ENCODE assay signal across 8 cellular contexts in the genomic region with DNA sequence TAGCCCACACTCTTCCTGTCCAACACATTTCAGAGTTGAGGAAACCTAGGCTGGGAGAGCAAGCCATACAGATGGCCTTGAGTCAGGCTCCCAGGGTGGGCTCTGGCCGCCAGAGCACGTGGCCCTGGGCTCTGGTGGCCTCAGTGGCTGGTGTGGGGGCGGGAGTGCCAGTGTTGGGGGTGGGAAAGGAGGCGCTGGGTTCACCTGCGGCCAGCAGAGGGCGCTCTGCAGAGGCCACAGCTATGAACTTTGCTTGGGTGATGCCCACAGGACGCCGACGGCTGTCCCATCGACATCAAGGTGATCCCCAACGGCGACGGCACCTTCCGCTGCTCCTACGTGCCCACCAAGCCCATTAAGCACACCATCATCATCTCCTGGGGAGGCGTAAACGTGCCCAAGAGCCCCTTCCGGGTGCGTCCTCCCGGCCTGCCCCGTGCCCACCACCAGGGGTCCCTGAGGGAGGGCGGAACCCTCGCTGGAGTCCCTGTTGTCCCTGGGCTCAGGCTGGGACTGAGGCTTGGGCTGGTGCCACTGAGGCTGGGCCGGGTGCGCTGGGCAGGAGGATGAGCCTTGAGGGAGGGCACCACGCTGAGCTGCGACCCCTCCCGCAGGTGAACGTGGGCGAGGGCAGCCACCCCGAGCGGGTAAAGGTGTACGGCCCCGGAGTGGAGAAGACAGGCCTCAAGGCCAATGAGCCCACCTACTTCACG. TPM values are rescaled to one million over a fixed set of nuclear protein-coding genes. Genes with fewer than 3 reads are reported as not detected.
DNase-seq lines count a peak whose midpoint lies in the region; ATAC-seq and TF ChIP-seq lines count a peak whose summit lies in the region.

No MANE protein-coding gene starts in this region.

- H3K9me3 ChIP-seq in RWPE2 (ENCODE audit: severe bottlenecking): no peaks in the 10 kb centered on the region

- H3K27me3 ChIP-seq in RWPE2 (ENCODE audit: insufficient read depth, poor library complexity, severe bottlenecking): no peaks in the 10 kb centered on the region

- H3K4me3 ChIP-seq in RWPE2 (ENCODE audit: severe bottlenecking): no peak overlapping the region

- H3K9me3 Mint-ChIP-seq in activated naive CD4-positive, alpha-beta T cell treated with anti-CD3 and anti-CD28 coated beads, Interleukin-2, amount 50 U/mL, for 72 hours: no peaks in the 10 kb centered on the region

- ATAC-seq in RWPE2 (ENCODE audit: low read depth) (no peak), HG03045 (IDR thresholded peaks at IDR 0.05; ENCODE audit: unreplicated experiment) (no peak)
- peak; percentile 71 to 84 for ATAC-seq in activated naive CD4-positive, alpha-beta T cell treated with anti-CD3 and anti-CD28 coated beads, Interleukin-2, amount 50 U/mL, for 72 hours

- no peaks in the 10 kb centered on the region for H3K36me3 Mint-ChIP-seq in activated naive CD4-positive, alpha-beta T cell treated with anti-CD3 and anti-CD28 coated beads, Interleukin-2, amount 50 U/mL, for 72 hours

- no peaks in the 10 kb centered on the region for H3K36me3 ChIP-seq in RWPE2 (ENCODE audit: low read depth)

- peak; percentile 5 to 9 for DNase-seq in NOMO-1 (lab: John Stamatoyannopoulos, UW; ENCODE audit: unreplicated experiment in 2 of 2)
- DNase-seq in NOMO-1 treated with dmso at 0.1 percent for 144 hours (lab: John Stamatoyannopoulos, UW; ENCODE audit: unreplicated experiment): no peak
- DNase-seq in RWPE2 (ENCODE audit: low spot score): no peak
- DNase-seq in activated naive CD4-positive, alpha-beta T cell treated with anti-CD3 and anti-CD28 coated beads, Interleukin-2, amount 50 U/mL, for 72 hours (ENCODE audit: low spot score in 2 of 2): peak in 1 of 2 donors; percentile 75
- DNase-seq in hepatic stellate cell (ENCODE audit: low spot score): peak; percentile 81
- peak; percentile 65 for DNase-seq in stimulated activated CD4-positive, alpha-beta T cell treated with anti-CD3 and anti-CD28 coated beads, Interleukin-1b, Interleukin-23, amount 100 ng/mL, for 48 hours
- no peak for DNase-seq in NCI-H1417 treated with DMSO at 0.1 percent for 48 hours (lab: John Stamatoyannopoulos, UW)

- no peak overlapping the region for H3K27ac ChIP-seq in RWPE2 (ENCODE audit: poor library complexity, severe bottlenecking)

- H3K4me1 ChIP-seq in RWPE2 (ENCODE audit: insufficient read depth, poor library complexity, severe bottlenecking): no peaks in the 10 kb centered on the region

- TF ChIP-seq CTCF in RWPE2 (IDR thresholded peaks at IDR 0.05; ENCODE audit: poor library complexity, severe bottlenecking): peak; percentile 74

- H3K27ac Mint-ChIP-seq in activated naive CD4-positive, alpha-beta T cell treated with anti-CD3 and anti-CD28 coated beads, Interleukin-2, amount 50 U/mL, for 72 hours: no peak overlapping the region

RNA-seq across cellular contexts. Expression of a gene that starts 11.9 kb away (rescaled TPM):
- total RNA-seq in activated naive CD4-positive, alpha-beta T cell treated with anti-CD3 and anti-CD28 coated beads, Interleukin-2, amount 50 U/mL, for 72 hours: under 1 TPM; 0.02 to 0.14 TPM

RNA-seq across cellular contexts. Expression of a gene that starts 20.5 kb away (rescaled TPM):
- 100 to 1,000 TPM; 104 to 113 TPM for total RNA-seq in activated naive CD4-positive, alpha-beta T cell treated with anti-CD3 and anti-CD28 coated beads, Interleukin-2, amount 50 U/mL, for 72 hours

RNA-seq across cellular contexts. Expression of a gene that starts 50.3 kb away (rescaled TPM):
- total RNA-seq in activated naive CD4-positive, alpha-beta T cell treated with anti-CD3 and anti-CD28 coated beads, Interleukin-2, amount 50 U/mL, for 72 hours: 10 to 100 TPM in 1 of 2 donors, 1 to 10 TPM in 1; 6.7 to 20.3 TPM

Comparison
In these comparisons a context has a peak if more than half of its experiments do, and no peak if none do; other contexts are left out.
1. DNase-seq: peak in NOMO-1 (2 of 2), hepatic stellate cell (single experiment) and stimulated activated CD4-positive, alpha-beta T cell treated with anti-CD3 and anti-CD28 coated beads, Interleukin-1b, Interleukin-23, amount 100 ng/mL, for 48 hours (single experiment); none in NOMO-1 treated with dmso at 0.1 percent for 144 hours (single experiment), RWPE2 (single experiment) and NCI-H1417 treated with DMSO at 0.1 percent for 48 hours (single experiment).
2. ATAC-seq: peak in activated naive CD4-positive, alpha-beta T cell treated with anti-CD3 and anti-CD28 coated beads, Interleukin-2, amount 50 U/mL, for 72 hours (2 of 2); none in RWPE2 (single experiment) and HG03045 (single experiment).